ENCODE assay signal across 18 cellular contexts in genomic region chr20:53559816-53560215, GRCh38. TPM values are rescaled to one million over a fixed set of nuclear protein-coding genes. Genes with fewer than 3 reads are reported as not detected.
DNase-seq lines count a peak whose midpoint lies in the region; ATAC-seq and TF ChIP-seq lines count a peak whose summit lies in the region.
"Had no signal": no experiment of that assay in that cellular context is flagged by ENCODE, and none has a peak within 500 bp of the region (broad histone marks: within the 10 kb centered on the region; RNA-seq: fewer than 3 reads in every experiment).

No MANE protein-coding gene starts in this region.

- H4K20me1 ChIP-seq in GM23248 (ENCODE audit: insufficient read depth) (no peaks in the 10 kb centered on the region), fibroblast of lung (ENCODE audit: control insufficient read depth, extremely low read depth, insufficient read depth, low read length) (no peaks in the 10 kb centered on the region)

- H3K27me3 Mint-ChIP-seq in activated T-helper 17 cell treated with anti-CD3 and anti-CD28 coated beads, Interleukin-2, amount 50 U/mL, for 72 hours: no peaks in the 10 kb centered on the region
- H3K27me3 Mint-ChIP-seq: CD4-positive, alpha-beta memory T cell had no signal

- no peaks in the 10 kb centered on the region for H3K4me1 ChIP-seq in GM23248 (ENCODE audit: insufficient read depth)
- H3K4me1 ChIP-seq in fibroblast of lung (ENCODE audit: control insufficient read depth, extremely low read depth, insufficient read depth, low read length): no peaks in the 10 kb centered on the region
- no peaks in the 10 kb centered on the region for H3K4me1 ChIP-seq in breast epithelium
- H3K4me1 ChIP-seq: BE2C had no signal

- H3K9me3 ChIP-seq in GM23248 (ENCODE audit: low read depth) (no peaks in the 10 kb centered on the region), fibroblast of lung (ENCODE audit: control insufficient read depth, insufficient read depth, low read depth, low read length) (no peaks in the 10 kb centered on the region), breast epithelium (no peaks in the 10 kb centered on the region)
- H3K9me3 ChIP-seq: BE2C, SK-N-SH had no signal

- in situ Hi-C loops in GM23248 (cut with MboI): no loop called here

- H3K9ac ChIP-seq in GM23248 (no peak overlapping the region), fibroblast of lung (ENCODE audit: insufficient read depth, low read length) (no peak overlapping the region)
- H3K9ac ChIP-seq: SK-N-SH had no signal

- intact Hi-C loops in breast epithelium (cut with DNase I; ENCODE audit: low total_unique reads): no loop called here

- H3K36me3 Mint-ChIP-seq in activated T-helper 17 cell treated with anti-CD3 and anti-CD28 coated beads, Interleukin-2, amount 50 U/mL, for 72 hours (ENCODE audit: low read depth): peaks cover 40% of the 10 kb centered on the region

- H3K4me3 ChIP-seq in GM23248 (no peak overlapping the region), fibroblast of lung (replicated peaks in 1 of 4; ENCODE audit: control extremely low read depth in 1 of 4, insufficient read depth in 1 of 4, low read depth in 3 of 4, low read length in 4 of 4) (no peak overlapping the region), breast epithelium (no peak overlapping the region)
- H3K4me3 ChIP-seq: GM12878 had no signal

- H3K4me3 Mint-ChIP-seq in activated T-helper 17 cell treated with anti-CD3 and anti-CD28 coated beads, Interleukin-2, amount 50 U/mL, for 72 hours: no peak overlapping the region
- H3K4me3 Mint-ChIP-seq: CD4-positive, alpha-beta memory T cell had no signal

- no peaks in the 10 kb centered on the region for H3K9me2 ChIP-seq in GM23248 (ENCODE audit: insufficient read depth)
- H3K9me2 ChIP-seq: SK-N-SH had no signal

- H2AFZ ChIP-seq in GM23248 (no peak overlapping the region), fibroblast of lung (ENCODE audit: low read length) (no peak overlapping the region)

- H3K9me3 Mint-ChIP-seq in activated T-helper 17 cell treated with anti-CD3 and anti-CD28 coated beads, Interleukin-2, amount 50 U/mL, for 72 hours: no peaks in the 10 kb centered on the region
- H3K9me3 Mint-ChIP-seq: CD4-positive, alpha-beta memory T cell had no signal

- no peak for TF ChIP-seq POLR2A in breast epithelium (IDR thresholded peaks at IDR 0.05)

- peak; percentile 26 for DNase-seq in GM23248
- DNase-seq in fibroblast of lung (ENCODE audit: low read depth in 2 of 2): peak; percentile 48 to 67
- no peak for DNase-seq in breast epithelium (ENCODE audit: low spot score in 2 of 2)
- DNase-seq in omental fat pad (ENCODE audit: low spot score): no peak
- DNase-seq: ACHN; BE2C; CD4-positive, alpha-beta memory T cell; DMS79; GOT3; KBM-7; NCI-H146; NCI-H524; Right ventricle myocardium superior; SK-N-SH had no signal

- H3K79me2 ChIP-seq in GM23248 (ENCODE audit: insufficient read depth) (peaks cover 12% of the 10 kb centered on the region), fibroblast of lung (ENCODE audit: control insufficient read depth, insufficient read depth, low read length) (no peaks in the 10 kb centered on the region)

- no peak for ATAC-seq in activated T-helper 17 cell treated with anti-CD3 and anti-CD28 coated beads, Interleukin-2, amount 50 U/mL, for 72 hours (replicated peaks)
- ATAC-seq in GM19351 (IDR thresholded peaks at IDR 0.05; ENCODE audit: unreplicated experiment) (no peak), omental fat pad (ENCODE audit: low FRiP score) (no peak), HG02759 (IDR thresholded peaks at IDR 0.05; ENCODE audit: unreplicated experiment) (no peak)
- ATAC-seq: GM12878 had no signal

- peak overlapping the region; percentile 59 for H3K27ac Mint-ChIP-seq in activated T-helper 17 cell treated with anti-CD3 and anti-CD28 coated beads, Interleukin-2, amount 50 U/mL, for 72 hours

- H3K27ac ChIP-seq in GM23248 (no peak overlapping the region), fibroblast of lung (ENCODE audit: insufficient read depth, low read length) (no peak overlapping the region), breast epithelium (no peak overlapping the region)

- WGBS in GM23248 (ENCODE audit: low coverage in 1 of 2, low lambda C conversion rate in 2 of 2, missing lambda C conversion rate in 2 of 2), 2 experiments: 72 to 78% methylated on average over 7 of the region's 7 CpGs

- H3K4me2 ChIP-seq in GM23248 (ENCODE audit: unreplicated experiment) (no peak overlapping the region), fibroblast of lung (ENCODE audit: extremely low read depth, insufficient read depth, low read length) (no peak overlapping the region)
- H3K4me2 ChIP-seq: SK-N-SH had no signal

- H3F3A ChIP-seq in GM23248 (ENCODE audit: insufficient read depth): peaks cover 28% of the 10 kb centered on the region

- H3K4me1 Mint-ChIP-seq in activated T-helper 17 cell treated with anti-CD3 and anti-CD28 coated beads, Interleukin-2, amount 50 U/mL, for 72 hours: no peaks in the 10 kb centered on the region

- no peaks in the 10 kb centered on the region for H3K36me3 ChIP-seq in GM23248 (ENCODE audit: low read depth)
- H3K36me3 ChIP-seq in fibroblast of lung (ENCODE audit: control insufficient read depth, insufficient read depth, low read length): no peaks in the 10 kb centered on the region
- no peaks in the 10 kb centered on the region for H3K36me3 ChIP-seq in breast epithelium
- H3K36me3 ChIP-seq: BE2C had no signal

- no peaks in the 10 kb centered on the region for H3K27me3 ChIP-seq in GM23248 (replicated peaks; ENCODE audit: insufficient read depth)
- no peaks in the 10 kb centered on the region for H3K27me3 ChIP-seq in fibroblast of lung (ENCODE audit: control insufficient read depth, insufficient read depth, low read length)
- no peaks in the 10 kb centered on the region for H3K27me3 ChIP-seq in breast epithelium
- H3K27me3 ChIP-seq: BE2C had no signal

- TF ChIP-seq CTCF in fibroblast of lung (conservative IDR thresholded peaks at IDR 0.05 in 1 of 2, IDR thresholded peaks at IDR 0.05 in 1 of 2; ENCODE audit: low read depth in 1 of 2, low read length in 2 of 2): no peak
- TF ChIP-seq CTCF in breast epithelium (IDR thresholded peaks at IDR 0.05): no peak
- TF ChIP-seq CTCF in omental fat pad (IDR thresholded peaks at IDR 0.05): no peak

RNA-seq across cellular contexts. Expression of gene ZNF217, which starts 33.8 kb away (rescaled TPM):
- total RNA-seq in GM23248 (2014; rRNA removed; shearing (Covaris generic)): 18.1 and 23.5 TPM in 2 replicates
- 8.9 and 10.4 TPM in 2 replicates for polyA plus RNA-seq in GM23248 (2016; fragmentation: Nextera tagmentation; extraction: Ambion mirVana)
- 10 to 100 TPM; 52.7 to 54.2 TPM for total RNA-seq in activated T-helper 17 cell treated with anti-CD3 and anti-CD28 coated beads, Interleukin-2, amount 50 U/mL, for 72 hours
- total RNA-seq in fibroblast of lung: 13.4 and 22.0 TPM in 2 replicates
- 12.1 and 14.5 TPM in 2 replicates for polyA plus RNA-seq in fibroblast of lung
- polyA plus RNA-seq in fibroblast of lung (2012): 11.2 and 15.3 TPM in 2 replicates
- polyA minus RNA-seq in fibroblast of lung (ENCODE audit: low replicate concordance): 17.7 and 23.5 TPM in 2 replicates
- total RNA-seq in breast epithelium: 10 to 100 TPM; 22.4 to 54.7 (median 48.3) TPM
- total RNA-seq in omental fat pad: 10 to 100 TPM; 24.9 to 48.8 (median 36.8) TPM

Comparison
In these comparisons a context has a peak if more than half of its experiments do, and no peak if none do; other contexts are left out.
1. DNase-seq: peak in GM23248 (single experiment) and fibroblast of lung (2 of 2); none in breast epithelium (0 of 2) and omental fat pad (single experiment).